ENCODE assay signal across 8 cellular contexts in the genomic region with DNA sequence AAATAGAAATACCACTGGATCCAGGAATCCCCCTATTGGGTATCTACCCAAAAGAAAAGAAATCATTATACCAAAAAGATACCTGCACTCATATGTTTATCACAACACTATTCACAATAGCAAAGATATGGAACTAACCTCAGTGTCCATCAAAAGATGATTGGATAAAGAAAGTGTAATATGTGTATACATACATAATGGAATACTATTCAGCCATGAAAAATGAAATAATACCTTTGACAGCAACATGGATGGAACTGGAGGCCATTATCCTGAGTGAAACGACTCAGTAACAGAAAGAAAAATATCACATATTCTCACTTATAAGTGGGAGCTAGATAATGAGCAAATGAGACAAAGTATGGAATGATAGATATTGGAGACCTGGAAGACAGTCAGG.
"Had no signal": no experiment of that assay in that cellular context is flagged by ENCODE, and none has a peak within 500 bp of the region (broad histone marks: within the 10 kb centered on the region; RNA-seq: fewer than 3 reads in every experiment).

No MANE protein-coding gene starts in this region.

- FAIRE-seq: G401.6, GM12878, GM12891, GM12892, GM18507, GM19239 had no signal

- DNase-seq: GDM1, GF-D8 had no signal

- H3K4me3 ChIP-seq: GM12878 had no signal

- ATAC-seq: GM12878 had no signal
